ENCODE assay signal across 9 cellular contexts in the genomic region with DNA sequence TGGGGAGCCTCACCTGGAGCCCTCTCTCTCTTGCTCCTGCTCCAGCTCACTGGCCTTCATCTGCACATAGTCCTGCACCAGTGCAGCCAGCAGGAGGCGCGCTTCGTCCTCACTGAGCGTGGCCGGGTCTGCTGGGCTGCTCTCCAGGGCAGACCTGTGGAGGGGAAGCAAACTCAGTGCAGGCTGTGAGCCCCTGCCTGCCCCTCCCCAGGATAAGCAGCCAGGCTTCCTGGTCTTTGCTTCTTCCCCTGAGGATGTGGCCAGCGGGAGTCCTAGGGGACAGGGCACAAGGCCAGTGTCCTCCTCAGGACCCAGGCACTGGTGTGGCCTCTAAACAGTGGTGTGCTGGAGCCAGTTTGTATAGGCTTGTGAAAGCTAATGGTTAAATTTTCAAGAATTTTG. TPM values are rescaled to one million over a fixed set of nuclear protein-coding genes. Genes with fewer than 3 reads are reported as not detected.
A peak's percentile ranks its signal among the peaks of the same experiment; 100 is the strongest.
DNase-seq lines count a peak whose midpoint lies in the region; TF ChIP-seq lines count a peak whose summit lies in the region.
"Had no signal": no experiment of that assay in that cellular context is flagged by ENCODE, and none has a peak within 500 bp of the region (broad histone marks: within the 10 kb centered on the region; RNA-seq: fewer than 3 reads in every experiment).

No MANE protein-coding gene starts in this region.

- peaks cover 11 to 36% (median 28%) of the 10 kb centered on the region in 4 donors for H3K4me1 ChIP-seq in stomach
- H3K4me1 ChIP-seq in prostate gland (replicated peaks) = peaks cover 7% of the 10 kb centered on the region
- peaks cover 0 to 33% (median 12%) of the 10 kb centered on the region in 4 donors for H3K4me1 ChIP-seq in tibial nerve

- TF ChIP-seq POLR2A in stomach (IDR thresholded peaks at IDR 0.05) (no peak), prostate gland (IDR thresholded peaks at IDR 0.05) (no peak), tibial nerve (IDR thresholded peaks at IDR 0.05) (no peak)

- peak; percentile 76 for TF ChIP-seq CTCF in GM12864 (IDR thresholded peaks at IDR 0.05; ENCODE audit: low read depth, low read length, missing control alignments)
- TF ChIP-seq CTCF in HFFc6 (IDR thresholded peaks at IDR 0.05) = peak; percentile 88
- peak in 1 of 7 experiments; percentile 16 for TF ChIP-seq CTCF in stomach (IDR thresholded peaks at IDR 0.05)
- no peak for TF ChIP-seq CTCF in prostate gland (IDR thresholded peaks at IDR 0.05)
- TF ChIP-seq CTCF in tibial nerve (IDR thresholded peaks at IDR 0.05) = peak in 2 of 5 experiments; percentile 9 to 11

- DNase-seq in GM12864 (ENCODE audit: low read depth) = no peak
- DNase-seq in HFFc6 = peak; percentile 20
- peak; percentile 39 for DNase-seq in NCI-H774 (lab: John Stamatoyannopoulos, UW)
- DNase-seq in activated T-helper 1 cell treated with anti-CD3 and anti-CD28 coated beads, Interleukin-12 subunit alpha, Interleukin-12 subunit beta, Interleukin-2, Interleukin-4 antibody, amounts not matched to agents 30 ng/mL and 10 ng/mL and 1 ng/mL, durations not matched to agents 14 hours and 24 hours and 36 hours (ENCODE audit: low spot score) = peak; percentile 35
- DNase-seq in left kidney (ENCODE audit: low read depth, low spot score) = peak; percentile 82
- peak; percentile 37 for DNase-seq in stomach
- no peak for DNase-seq in prostate gland (ENCODE audit: low spot score)
- no peak for DNase-seq in tibial nerve (ENCODE audit: low spot score in 2 of 2)

- H3K36me3 ChIP-seq in stomach (no peaks in the 10 kb centered on the region), prostate gland (no peaks in the 10 kb centered on the region), tibial nerve (no peaks in the 10 kb centered on the region)

- H3K27ac ChIP-seq in stomach = no peak overlapping the region
- H3K27ac ChIP-seq in prostate gland = no peak overlapping the region
- H3K27ac ChIP-seq in tibial nerve = no peak overlapping the region

- 7 to 15% (median 8%) methylated on average over 5 to 6 of the region's 6 CpGs for WGBS in stomach, 5 donors
- WGBS in prostate gland = 14% methylated on average over 6 of the region's 6 CpGs
- WGBS in tibial nerve, 2 donors = 8 to 18% methylated on average over 6 of the region's 6 CpGs

- no peak overlapping the region for H3K4me3 ChIP-seq in GM12864 (ENCODE audit: low read depth, low read length)
- H3K4me3 ChIP-seq in stomach = no peak overlapping the region
- H3K4me3 ChIP-seq in prostate gland = no peak overlapping the region
- no peak overlapping the region for H3K4me3 ChIP-seq in tibial nerve

- H3K9me3 ChIP-seq in stomach (no peaks in the 10 kb centered on the region), prostate gland (no peaks in the 10 kb centered on the region), tibial nerve (no peaks in the 10 kb centered on the region)

- intact Hi-C loops in activated T-helper 1 cell treated with anti-CD3 and anti-CD28 coated beads, Interleukin-12 subunit alpha, Interleukin-12 subunit beta, Interleukin-2, Interleukin-4 antibody, amounts not matched to agents 30 ng/mL and 10 ng/mL and 1 ng/mL, durations not matched to agents 14 hours and 24 hours and 36 hours (cut with micrococcal nuclease) = loop anchor here (1.0 to 10.0 kb wide), 5 partner anchors 36 to 1635 kb away; no protein-coding TSS in a partner anchor
- intact Hi-C loops in stomach (cut with DNase I; ENCODE audit: low total_unique reads) = no loop called here
- intact Hi-C loops in prostate gland (cut with DNase I) = no loop called here

- H3K27me3 ChIP-seq in stomach (peaks cover 18 to 82% (median 63%) of the 10 kb centered on the region in 3 donors), prostate gland (replicated peaks; ENCODE audit: insufficient read depth) (peaks cover 21% of the 10 kb centered on the region), tibial nerve (peaks cover 0 to 69% of the 10 kb centered on the region in 2 donors)

- peaks cover 38% of the 10 kb centered on the region for H3K27me3 Mint-ChIP-seq in HFFc6 (ENCODE audit: insufficient read depth)
- H3K27me3 Mint-ChIP-seq in activated T-helper 1 cell treated with anti-CD3 and anti-CD28 coated beads, Interleukin-12 subunit alpha, Interleukin-12 subunit beta, Interleukin-2, Interleukin-4 antibody, amounts not matched to agents 30 ng/mL and 10 ng/mL and 1 ng/mL, durations not matched to agents 14 hours and 24 hours and 36 hours (ENCODE audit: insufficient read depth) = peaks cover 53% of the 10 kb centered on the region

- H3K4me1 Mint-ChIP-seq in HFFc6 (ENCODE audit: low read depth) = peaks cover 11% of the 10 kb centered on the region
- H3K4me1 Mint-ChIP-seq in activated T-helper 1 cell treated with anti-CD3 and anti-CD28 coated beads, Interleukin-12 subunit alpha, Interleukin-12 subunit beta, Interleukin-2, Interleukin-4 antibody, amounts not matched to agents 30 ng/mL and 10 ng/mL and 1 ng/mL, durations not matched to agents 14 hours and 24 hours and 36 hours (ENCODE audit: low read depth) = peaks cover 29% of the 10 kb centered on the region

- H3K36me3 Mint-ChIP-seq in HFFc6 (ENCODE audit: low read depth) = no peaks in the 10 kb centered on the region
- peaks cover 2% of the 10 kb centered on the region for H3K36me3 Mint-ChIP-seq in activated T-helper 1 cell treated with anti-CD3 and anti-CD28 coated beads, Interleukin-12 subunit alpha, Interleukin-12 subunit beta, Interleukin-2, Interleukin-4 antibody, amounts not matched to agents 30 ng/mL and 10 ng/mL and 1 ng/mL, durations not matched to agents 14 hours and 24 hours and 36 hours (ENCODE audit: low read depth)

- no peak for TF ChIP-seq EP300 in stomach (IDR thresholded peaks at IDR 0.05)
- no peak for TF ChIP-seq EP300 in tibial nerve (IDR thresholded peaks at IDR 0.05)

- H3K27ac Mint-ChIP-seq in HFFc6 = no peak overlapping the region
- no peak overlapping the region for H3K27ac Mint-ChIP-seq in activated T-helper 1 cell treated with anti-CD3 and anti-CD28 coated beads, Interleukin-12 subunit alpha, Interleukin-12 subunit beta, Interleukin-2, Interleukin-4 antibody, amounts not matched to agents 30 ng/mL and 10 ng/mL and 1 ng/mL, durations not matched to agents 14 hours and 24 hours and 36 hours

- H3K9me3 Mint-ChIP-seq in HFFc6 = no peaks in the 10 kb centered on the region
- H3K9me3 Mint-ChIP-seq in activated T-helper 1 cell treated with anti-CD3 and anti-CD28 coated beads, Interleukin-12 subunit alpha, Interleukin-12 subunit beta, Interleukin-2, Interleukin-4 antibody, amounts not matched to agents 30 ng/mL and 10 ng/mL and 1 ng/mL, durations not matched to agents 14 hours and 24 hours and 36 hours = no peaks in the 10 kb centered on the region

- H3K4me3 Mint-ChIP-seq in HFFc6 = no peak overlapping the region
- no peak overlapping the region for H3K4me3 Mint-ChIP-seq in activated T-helper 1 cell treated with anti-CD3 and anti-CD28 coated beads, Interleukin-12 subunit alpha, Interleukin-12 subunit beta, Interleukin-2, Interleukin-4 antibody, amounts not matched to agents 30 ng/mL and 10 ng/mL and 1 ng/mL, durations not matched to agents 14 hours and 24 hours and 36 hours

RNA-seq across cellular contexts. Expression of a gene that starts 2.2 kb away (rescaled TPM):
- total RNA-seq in HFFc6 (2021; fragmentation: NEBNext Ultra II Directional; extraction: Animal tissue kit (Norgen Biotek cat#: 25700)) = not detected
- total RNA-seq in activated T-helper 1 cell treated with anti-CD3 and anti-CD28 coated beads, Interleukin-12 subunit alpha, Interleukin-12 subunit beta, Interleukin-2, Interleukin-4 antibody, amounts not matched to agents 30 ng/mL and 10 ng/mL and 1 ng/mL, durations not matched to agents 14 hours and 24 hours and 36 hours = not detected in 2 replicates
- total RNA-seq in stomach = not detected
- polyA plus RNA-seq in stomach = not detected
- total RNA-seq in prostate gland = 1 to 10 TPM in 1 of 2 donors, not detected in 1; 4.1 TPM
- not detected for total RNA-seq in tibial nerve
- total RNA-seq: renal cortical epithelial cell had no signal

Comparison
In these comparisons a context has a peak if more than half of its experiments do, and no peak if none do; other contexts are left out.
1. DNase-seq: peak in HFFc6 (single experiment), NCI-H774 (single experiment), activated T-helper 1 cell treated with anti-CD3 and anti-CD28 coated beads, Interleukin-12 subunit alpha, Interleukin-12 subunit beta, Interleukin-2, Interleukin-4 antibody, amounts not matched to agents 30 ng/mL and 10 ng/mL and 1 ng/mL, durations not matched to agents 14 hours and 24 hours and 36 hours (single experiment), left kidney (single experiment) and stomach (single experiment); none in GM12864 (single experiment), prostate gland (single experiment) and tibial nerve (0 of 2).
2. CTCF ChIP-seq: peak in GM12864 (single experiment) and HFFc6 (single experiment); none in prostate gland (0 of 4).